In genomic region chr10:35379226-35380137, GRCh38 we compare ENCODE assay signal across 8 cellular contexts. TPM values are rescaled to one million over a fixed set of nuclear protein-coding genes. Genes with fewer than 3 reads are reported as not detected.
A peak's percentile ranks its signal among the peaks of the same experiment; 100 is the strongest.
DNase-seq lines count a peak whose midpoint lies in the region; ATAC-seq, FAIRE-seq and TF ChIP-seq lines count a peak whose summit lies in the region.

No MANE protein-coding gene starts in this region.

- peak overlapping the region in 58 of 59 donors; percentile 9 to 89 (median 70) for H3K27ac ChIP-seq in dorsolateral prefrontal cortex

- FAIRE-seq in GM12891 (lab: Jason Lieb, UNC) = peak; percentile 73

- peaks cover 0 to 3% (median 0%) of the 10 kb centered on the region in 3 donors for H3K36me3 Mint-ChIP-seq in naive thymus-derived CD8-positive, alpha-beta T cell

- peaks cover 40 to 84% (median 82%) of the 10 kb centered on the region in 4 donors for H3K4me1 Mint-ChIP-seq in naive thymus-derived CD8-positive, alpha-beta T cell

- no peaks in the 10 kb centered on the region for H3K27me3 ChIP-seq in dorsolateral prefrontal cortex

- TF ChIP-seq CTCF in dorsolateral prefrontal cortex (IDR thresholded peaks at IDR 0.05 in 54 of 56, conservative IDR thresholded peaks at IDR 0.05 in 2 of 56; ENCODE audit: low read depth in 1 of 56, partially characterized antibody in 56 of 56) = peak in 26 of 56 donors; percentile 6 to 39 (median 21)

- DNase-seq in GM12891 (ENCODE audit: insufficient read length, low spot score) (no peak), Kasumi-1 (lab: John Stamatoyannopoulos, UW) (peak; percentile 98 to 99), dorsolateral prefrontal cortex (peak in 1 of 10 donors; percentile 19), NCI-H2171 (lab: John Stamatoyannopoulos, UW) (no peak), ecto neural progenitor cell (ENCODE audit: low spot score) (no peak), activated gamma-delta T cell treated with Interleukin-2 at 50 U/mL for 16 hours (no peak)
- peak in 9 of 10 donors; percentile 23 to 74 (median 41) for DNase-seq in naive thymus-derived CD8-positive, alpha-beta T cell

- H3K27ac Mint-ChIP-seq in naive thymus-derived CD8-positive, alpha-beta T cell = peak overlapping the region; percentile 79 to 93 (median 85)

- TF ChIP-seq POLR2A in GM12891 (IDR thresholded peaks at IDR 0.05; ENCODE audit: low read depth, low read length) = no peak

- peak overlapping the region in 3 of 59 donors; percentile 6 to 10 (median 8) for H3K4me3 ChIP-seq in dorsolateral prefrontal cortex

- POLR2A ChIA-PET in naive thymus-derived CD8-positive, alpha-beta T cell (lab: Charles Lee) = interaction anchor here (0.6 kb wide), 1 partner anchor 152 kb away, joined by 3 read pairs; no protein-coding TSS in a partner anchor

- no peaks in the 10 kb centered on the region for H3K9me3 Mint-ChIP-seq in naive thymus-derived CD8-positive, alpha-beta T cell

- peak; percentile 83 for ATAC-seq in GM21619 (IDR thresholded peaks at IDR 0.05; ENCODE audit: unreplicated experiment)
- peak; percentile 84 to 85 for ATAC-seq in naive thymus-derived CD8-positive, alpha-beta T cell

- peak overlapping the region; percentile 43 to 82 (median 66) for H3K4me3 Mint-ChIP-seq in naive thymus-derived CD8-positive, alpha-beta T cell

- H3K27me3 Mint-ChIP-seq in naive thymus-derived CD8-positive, alpha-beta T cell = no peaks in the 10 kb centered on the region

- intact Hi-C loops in dorsolateral prefrontal cortex (cut with DNase I) = no loop called here

TF ChIP-seq in GM12891, 5 proteins besides CTCF, POLR2A, EP300 and RAD21:
- TF ChIP-seq POU2F2 (IDR thresholded peaks at IDR 0.05; ENCODE audit: low read depth, low read length) (no peak), POLR2AphosphoS5 (IDR thresholded peaks at IDR 0.05; ENCODE audit: low read depth, low read length) (no peak), SPI1 (IDR thresholded peaks at IDR 0.05; ENCODE audit: low read depth, low read length) (0 out of 2 replicates have a peak, but pooled peaks have one; percentile 25)
TF ChIP-seq in GM12891: peak in this region for 1.

RNA-seq across cellular contexts. Expression of gene CCNY, which starts 43.2 kb away (rescaled TPM):
- polyA plus RNA-seq in GM12891 (2012; ENCODE audit: low read depth, missing spikeins) = 23.7 TPM
- 100 to 1,000 TPM in 53 of 120 experiments, 10 to 100 TPM in 67; 62.3 to 136 (median 97.7) TPM for total RNA-seq in dorsolateral prefrontal cortex
- 10 to 100 TPM; 72.6 to 78.6 TPM for total RNA-seq in naive thymus-derived CD8-positive, alpha-beta T cell
- polyA plus RNA-seq in naive thymus-derived CD8-positive, alpha-beta T cell = 10 to 100 TPM; 11.0 to 25.5 (median 24.0) TPM

Comparison
In these comparisons a context has a peak if more than half of its experiments do, and no peak if none do; other contexts are left out.
1. DNase-seq: peak in Kasumi-1 (2 of 2) and naive thymus-derived CD8-positive, alpha-beta T cell (9 of 10); none in GM12891 (single experiment), NCI-H2171 (single experiment), ecto neural progenitor cell (single experiment) and activated gamma-delta T cell treated with Interleukin-2 at 50 U/mL for 16 hours (single experiment).